10 cellular contexts compared by ENCODE assay signal in genomic region chr5:171667341-171668096, GRCh38.
DNase-seq lines count a peak whose midpoint lies in the region; ATAC-seq, FAIRE-seq and TF ChIP-seq lines count a peak whose summit lies in the region.
"Had no signal": no experiment of that assay in that cellular context is flagged by ENCODE, and none has a peak within 500 bp of the region (broad histone marks: within the 10 kb centered on the region; RNA-seq: fewer than 3 reads in every experiment).

No MANE protein-coding gene starts in this region.

- TF ChIP-seq CTCF in testis (IDR thresholded peaks at IDR 0.05): no peak

- H3K4me3 ChIP-seq in testis: peak overlapping the region; percentile 22 to 36

- no peak for TF ChIP-seq POLR2A in testis (IDR thresholded peaks at IDR 0.05)

- ATAC-seq in HG03469 (IDR thresholded peaks at IDR 0.05; ENCODE audit: unreplicated experiment) (no peak), HG03139 (IDR thresholded peaks at IDR 0.05; ENCODE audit: unreplicated experiment) (no peak)

- intact Hi-C loops in testis (cut with DNase I; ENCODE audit: low total_unique reads): no loop called here

- H3K4me1 ChIP-seq in testis: no peaks in the 10 kb centered on the region

- no peak overlapping the region for H3K27ac ChIP-seq in testis

- no peak for FAIRE-seq in HTR-8/SVneo (lab: Jason Lieb, UNC)
- FAIRE-seq: G401.6 had no signal

- H3K36me3 ChIP-seq in testis (ENCODE audit: low read depth, missing control alignments): no peaks in the 10 kb centered on the region

- 38 to 49% methylated on average over 26 to 29 of the region's 30 CpGs for WGBS in testis, 2 donors

- peak; percentile 69 for DNase-seq in HTR-8/SVneo (ENCODE audit: insufficient read length, low spot score)
- peak; percentile 70 for DNase-seq in dedifferentiated amniotic fluid mesenchymal stem cell (ENCODE audit: extremely low spot score)
- peak; percentile 97 for DNase-seq in islet precursor cell
- DNase-seq in testis: peak; percentile 23
- DNase-seq in NCI-H1092 (lab: John Stamatoyannopoulos, UW): no peak
- DNase-seq in midbrain (lab: John Stamatoyannopoulos, UW): no peak
- DNase-seq: NCI-H2107 had no signal

- no peaks in the 10 kb centered on the region for H3K27me3 ChIP-seq in testis

- no peaks in the 10 kb centered on the region for H3K9me3 ChIP-seq in testis

Comparison
In these comparisons a context has a peak if more than half of its experiments do, and no peak if none do; other contexts are left out.
1. DNase-seq: peak in HTR-8/SVneo (single experiment), dedifferentiated amniotic fluid mesenchymal stem cell (single experiment), islet precursor cell (single experiment) and testis (single experiment); none in NCI-H1092 (single experiment) and midbrain (single experiment).